In the genomic region with DNA sequence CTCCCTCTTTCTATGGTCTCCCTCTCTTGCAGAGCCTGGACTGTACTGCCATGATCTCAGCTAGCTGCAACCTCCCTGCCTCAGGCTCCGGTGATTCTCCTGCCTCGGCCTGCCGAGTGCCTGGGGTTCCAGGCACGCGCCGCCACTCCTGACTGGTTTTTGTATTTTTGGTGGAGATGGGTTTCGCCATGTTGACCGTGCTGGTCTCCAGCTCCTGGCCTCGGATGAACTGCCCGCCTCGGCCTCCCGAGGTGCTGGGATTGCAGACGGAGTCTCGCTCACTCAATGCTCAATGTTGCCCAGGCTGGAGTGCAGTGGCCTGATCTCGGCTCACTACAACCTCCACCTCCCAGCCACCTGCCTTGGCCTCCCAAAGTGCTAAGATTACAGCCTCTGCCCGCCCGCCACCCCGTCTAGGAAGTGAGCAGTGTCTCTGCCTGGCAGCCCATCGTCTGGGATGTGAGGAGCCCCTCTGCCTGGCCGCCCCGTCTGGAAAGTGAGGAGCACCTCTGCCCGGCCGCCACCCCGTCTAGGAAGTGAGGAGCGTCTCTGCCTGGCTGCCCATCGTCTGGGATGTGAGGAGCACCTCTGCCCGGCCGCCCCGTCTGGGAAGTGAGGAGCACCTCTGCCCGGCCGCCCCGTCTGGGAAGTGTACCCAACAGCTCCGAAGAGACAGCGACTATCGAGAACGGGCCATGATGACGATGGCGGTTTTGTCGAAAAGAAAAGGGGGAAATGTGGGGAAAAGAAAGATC, we compare ENCODE assay signal across 5 cellular contexts. TPM values are rescaled to one million over a fixed set of nuclear protein-coding genes. Genes with fewer than 3 reads are reported as not detected.
DNase-seq lines count a peak whose midpoint lies in the region; ATAC-seq, FAIRE-seq and TF ChIP-seq lines count a peak whose summit lies in the region.
"Not testable (repeated sequence)": the region's sequence is repeated elsewhere in the genome, so short reads cannot be mapped to it uniquely, and the experiment has no call there.

No MANE protein-coding gene starts in this region.

- FAIRE-seq in HepG2 (lab: Jason Lieb, UNC) = not testable (repeated sequence)

- intact Hi-C loops in Caco-2 (cut with micrococcal nuclease; ENCODE audit: unreplicated experiment); HepG2 (cut with micrococcal nuclease; ENCODE audit: unreplicated experiment): not testable (repeated sequence)

- H3K36me3 Mint-ChIP-seq in Caco-2 (ENCODE audit: insufficient read depth, unreplicated experiment) (peaks cover 30% of the 10 kb centered on the region), glutamatergic neuron (ENCODE audit: unreplicated experiment) (peaks cover 21% of the 10 kb centered on the region), progenitor cell of endocrine pancreas (ENCODE audit: insufficient read depth) (peaks cover 31% of the 10 kb centered on the region)
- H3K36me3 Mint-ChIP-seq in stimulated activated naive CD8-positive, alpha-beta T cell treated with anti-CD3 and anti-CD28 coated beads, Interleukin-15, Interleukin-2, amounts not matched to agents 100 ng/mL and 50 ng/mL, for 24 hours (ENCODE audit: low read depth) = peaks cover 25% of the 10 kb centered on the region

- not testable (repeated sequence) for H2AFZ ChIP-seq in HepG2 (ENCODE audit: low read length)

- H3K4me3 Mint-ChIP-seq in Caco-2 (ENCODE audit: unreplicated experiment); progenitor cell of endocrine pancreas (ENCODE audit: low read depth); stimulated activated naive CD8-positive, alpha-beta T cell treated with anti-CD3 and anti-CD28 coated beads, Interleukin-15, Interleukin-2, amounts not matched to agents 100 ng/mL and 50 ng/mL, for 24 hours: not testable (repeated sequence)
- H3K4me3 Mint-ChIP-seq in glutamatergic neuron (ENCODE audit: unreplicated experiment) = peak overlapping the region; percentile 7

- TF ChIP-seq EP300 in HepG2 (IDR thresholded peaks at IDR 0.05; ENCODE audit: low read depth in 2 of 2, low read length in 2 of 2); HepG2 (CRISPR knock-in tag; IDR thresholded peaks at IDR 0.05; ENCODE audit: borderline replicate concordance): not testable (repeated sequence)

- not testable (repeated sequence) for DNase-seq in Caco-2; glutamatergic neuron; HepG2 (ENCODE audit: low spot score); progenitor cell of endocrine pancreas (ENCODE audit: low spot score, unreplicated experiment)

- not testable (repeated sequence) for H3K27me3 ChIP-seq in Caco-2 (replicated peaks; ENCODE audit: control insufficient read depth, insufficient read depth, low read length); HepG2 (ENCODE audit: control insufficient read depth in 1 of 2, insufficient read depth in 2 of 2, low read length in 2 of 2)

- CTCF ChIA-PET in Caco-2 (lab: Charles Lee); HepG2 (lab: Yijun Ruan, JAX; ENCODE audit: low intra/inter-chr PET ratio, low total read pairs): not testable (repeated sequence)

- ATAC-seq in HepG2 = not testable (repeated sequence)

- H3K9me3 Mint-ChIP-seq in Caco-2 (ENCODE audit: unreplicated experiment) (peaks cover 15% of the 10 kb centered on the region), progenitor cell of endocrine pancreas (ENCODE audit: low read depth) (peaks cover 19% of the 10 kb centered on the region)
- H3K9me3 Mint-ChIP-seq in glutamatergic neuron (ENCODE audit: unreplicated experiment); stimulated activated naive CD8-positive, alpha-beta T cell treated with anti-CD3 and anti-CD28 coated beads, Interleukin-15, Interleukin-2, amounts not matched to agents 100 ng/mL and 50 ng/mL, for 24 hours: not testable (repeated sequence)

- not testable (repeated sequence) for H3K27ac ChIP-seq in HepG2 (ENCODE audit: extremely low read length, insufficient read depth, low read length)

- TF ChIP-seq POLR2A in HepG2 (IDR thresholded peaks at IDR 0.05; ENCODE audit: insufficient read depth in 1 of 2, low read depth in 2 of 2, low read length in 2 of 2) = not testable (repeated sequence)

- not testable (repeated sequence) for H3K27me3 Mint-ChIP-seq in Caco-2 (ENCODE audit: insufficient read depth, unreplicated experiment); glutamatergic neuron (ENCODE audit: unreplicated experiment); progenitor cell of endocrine pancreas; stimulated activated naive CD8-positive, alpha-beta T cell treated with anti-CD3 and anti-CD28 coated beads, Interleukin-15, Interleukin-2, amounts not matched to agents 100 ng/mL and 50 ng/mL, for 24 hours

- in situ Hi-C loops in HepG2 (cut with HindIII; ENCODE audit: extremely low pct_ligation_motif_present, low pct_unique_long_range_greater_than_20kb) = not testable (repeated sequence)

- WGBS in HepG2 (ENCODE audit: low lambda C conversion rate) = 91% methylated on average over 38 of the region's 39 CpGs

- not testable (repeated sequence) for H3K4me2 ChIP-seq in HepG2 (ENCODE audit: low read depth, low read length)

- peaks cover 12% of the 10 kb centered on the region for H3K79me2 ChIP-seq in HepG2 (ENCODE audit: insufficient read depth, low read length)

- TF ChIP-seq CTCF in Caco-2 (IDR thresholded peaks at IDR 0.05; ENCODE audit: insufficient read depth in 1 of 2, low read depth in 1 of 2, low read length in 1 of 2, severe bottlenecking in 1 of 2, unreplicated experiment in 1 of 2); glutamatergic neuron (IDR thresholded peaks at IDR 0.05; ENCODE audit: partially characterized antibody, unreplicated experiment); HepG2 (CRISPR knock-in tag; IDR thresholded peaks at IDR 0.05); progenitor cell of endocrine pancreas (IDR thresholded peaks at IDR 0.05; ENCODE audit: unreplicated experiment): not testable (repeated sequence)

- not testable (repeated sequence) for H3K9me3 ChIP-seq in Caco-2; HepG2 (ENCODE audit: low read length)

- H4K20me1 ChIP-seq in HepG2 (ENCODE audit: insufficient read depth, low read length) = not testable (repeated sequence)

- BruUV-seq in Caco-2 (replicated peaks; lab: Mats Ljungman, UMichigan); HepG2 (replicated peaks; lab: Mats Ljungman, UMichigan): not testable (repeated sequence)

- POLR2A ChIA-PET in Caco-2 (lab: Charles Lee); HepG2 (lab: Yijun Ruan, JAX): not testable (repeated sequence)

- not testable (repeated sequence) for H3K36me3 ChIP-seq in Caco-2 (ENCODE audit: control insufficient read depth, insufficient read depth, low read length); HepG2 (replicated peaks in 1 of 2; ENCODE audit: control insufficient read depth in 1 of 2, insufficient read depth in 2 of 2, low read length in 2 of 2)

- H3K4me3 ChIP-seq in Caco-2 (ENCODE audit: low read depth, low read length); HepG2 (replicated peaks in 1 of 3; ENCODE audit: insufficient read depth in 1 of 3, low read depth in 2 of 3, low read length in 3 of 3): not testable (repeated sequence)

- peak overlapping the region; percentile 81 for H3K27ac Mint-ChIP-seq in Caco-2 (ENCODE audit: unreplicated experiment)
- peak overlapping the region; percentile 95 for H3K27ac Mint-ChIP-seq in glutamatergic neuron (ENCODE audit: unreplicated experiment)
- H3K27ac Mint-ChIP-seq in progenitor cell of endocrine pancreas = peak overlapping the region; percentile 84
- peak overlapping the region; percentile 34 for H3K27ac Mint-ChIP-seq in stimulated activated naive CD8-positive, alpha-beta T cell treated with anti-CD3 and anti-CD28 coated beads, Interleukin-15, Interleukin-2, amounts not matched to agents 100 ng/mL and 50 ng/mL, for 24 hours

- peaks cover 43% of the 10 kb centered on the region for H3K4me1 ChIP-seq in Caco-2
- H3K4me1 ChIP-seq in HepG2 (ENCODE audit: insufficient read depth, low read length) = peaks cover 39% of the 10 kb centered on the region

- not testable (repeated sequence) for H3K9ac ChIP-seq in HepG2 (ENCODE audit: insufficient read depth, low read depth, low read length)

- peaks cover 28% of the 10 kb centered on the region for H3K4me1 Mint-ChIP-seq in Caco-2 (ENCODE audit: low read depth, unreplicated experiment)
- H3K4me1 Mint-ChIP-seq in glutamatergic neuron (ENCODE audit: low read depth, unreplicated experiment) = peaks cover 18% of the 10 kb centered on the region
- peaks cover 15% of the 10 kb centered on the region for H3K4me1 Mint-ChIP-seq in progenitor cell of endocrine pancreas (ENCODE audit: low read depth)
- peaks cover 28% of the 10 kb centered on the region for H3K4me1 Mint-ChIP-seq in stimulated activated naive CD8-positive, alpha-beta T cell treated with anti-CD3 and anti-CD28 coated beads, Interleukin-15, Interleukin-2, amounts not matched to agents 100 ng/mL and 50 ng/mL, for 24 hours (ENCODE audit: low read depth)

- TF ChIP-seq RAD21 in HepG2 (CRISPR knock-in tag; IDR thresholded peaks at IDR 0.05) = not testable (repeated sequence)

RNA-seq across cellular contexts. Expression of gene SCAPER, which starts 5.8 kb away (rescaled TPM):
- 24.6 and 28.3 TPM in 2 replicates for total RNA-seq in Caco-2 (2022)
- total RNA-seq in glutamatergic neuron (ENCODE audit: unreplicated experiment) = 58.0 TPM
- total RNA-seq in HepG2 (2016; rRNA removed; fragmentation: Illumina TruSeq; extraction: Trizol) = 7.6 and 10.5 TPM in 2 replicates
- 6.6 and 9.4 TPM in 2 replicates for total RNA-seq in HepG2 (2016; cell fraction: cytosol; rRNA removed; fragmentation: Illumina TruSeq; extraction: Trizol; ENCODE audit: low read depth)
- total RNA-seq in HepG2 (2016; cell fraction: insoluble cytoplasmic fraction; rRNA removed; fragmentation: Illumina TruSeq; extraction: Trizol) = 8.7 and 9.2 TPM in 2 replicates
- 4.7 and 6.7 TPM in 2 replicates for total RNA-seq in HepG2 (2016; cell fraction: membrane; rRNA removed; fragmentation: Illumina TruSeq; extraction: Trizol)
- 25.1 and 30.0 TPM in 2 replicates for total RNA-seq in HepG2 (2016; cell fraction: nucleus; rRNA removed; fragmentation: Illumina TruSeq; extraction: Trizol)
- 4.3 and 4.5 TPM in 2 replicates for polyA plus RNA-seq in HepG2 (2011; rRNA removed)
- polyA plus RNA-seq in HepG2 (2011; cell fraction: cytosol; rRNA removed) = 2.7 and 3.3 TPM in 2 replicates
- 2.9 and 6.5 TPM in 2 replicates for polyA plus RNA-seq in HepG2 (2011; cell fraction: nucleus; rRNA removed)
- 6.4 and 7.5 TPM in 2 replicates for polyA plus RNA-seq in HepG2 (2012)
- polyA plus RNA-seq in HepG2 (2016; cell fraction: cytosol; fragmentation: Illumina TruSeq; extraction: Trizol; ENCODE audit: low read depth) = 0.32 and 0.43 TPM in 2 replicates
- polyA plus RNA-seq in HepG2 (2016; cell fraction: insoluble cytoplasmic fraction; fragmentation: Illumina TruSeq; extraction: Trizol; ENCODE audit: low read depth) = 6.7 and 7.6 TPM in 2 replicates
- polyA plus RNA-seq in HepG2 (2016; cell fraction: membrane; fragmentation: Illumina TruSeq; extraction: Trizol; ENCODE audit: low read depth) = 0.85 and 2.0 TPM in 2 replicates
- 6.0 and 6.4 TPM in 2 replicates for polyA plus RNA-seq in HepG2 (2016; cell fraction: nucleus; fragmentation: Illumina TruSeq; extraction: Trizol; ENCODE audit: insufficient read depth, low read depth)
- polyA minus RNA-seq in HepG2 (2011; rRNA and poly(A)+ RNA removed; ENCODE audit: low replicate concordance) = 4.5 and 5.0 TPM in 2 replicates
- polyA minus RNA-seq in HepG2 (2011; cell fraction: cytosol; rRNA and poly(A)+ RNA removed) = 5.5 and 6.4 TPM in 2 replicates
- polyA minus RNA-seq in HepG2 (2011; cell fraction: nucleus; rRNA and poly(A)+ RNA removed) = 36.1 and 39.0 TPM in 2 replicates
- 43.1 and 43.3 TPM in 2 replicates for total RNA-seq in progenitor cell of endocrine pancreas

RNA-seq across cellular contexts. Expression of gene RCN2, which starts 32.2 kb away (rescaled TPM):
- total RNA-seq in Caco-2 (2022) = 72.8 and 73.7 TPM in 2 replicates
- total RNA-seq in glutamatergic neuron (ENCODE audit: unreplicated experiment) = 137 TPM
- total RNA-seq in HepG2 (2016; rRNA removed; fragmentation: Illumina TruSeq; extraction: Trizol) = 62.3 and 89.0 TPM in 2 replicates
- 38.4 and 44.7 TPM in 2 replicates for total RNA-seq in HepG2 (2016; cell fraction: cytosol; rRNA removed; fragmentation: Illumina TruSeq; extraction: Trizol; ENCODE audit: low read depth)
- total RNA-seq in HepG2 (2016; cell fraction: insoluble cytoplasmic fraction; rRNA removed; fragmentation: Illumina TruSeq; extraction: Trizol) = 61.6 and 95.0 TPM in 2 replicates
- total RNA-seq in HepG2 (2016; cell fraction: membrane; rRNA removed; fragmentation: Illumina TruSeq; extraction: Trizol) = 74.7 and 94.1 TPM in 2 replicates
- total RNA-seq in HepG2 (2016; cell fraction: nucleus; rRNA removed; fragmentation: Illumina TruSeq; extraction: Trizol) = 78.6 and 95.6 TPM in 2 replicates
- 57.4 and 84.4 TPM in 2 replicates for polyA plus RNA-seq in HepG2 (2011; rRNA removed)
- polyA plus RNA-seq in HepG2 (2011; cell fraction: cytosol; rRNA removed) = 33.0 and 44.7 TPM in 2 replicates
- 16.7 and 20.6 TPM in 2 replicates for polyA plus RNA-seq in HepG2 (2011; cell fraction: nucleus; rRNA removed)
- 42.9 and 56.2 TPM in 2 replicates for polyA plus RNA-seq in HepG2 (2012)
- 79.6 and 84.5 TPM in 2 replicates for polyA plus RNA-seq in HepG2 (2016; cell fraction: cytosol; fragmentation: Illumina TruSeq; extraction: Trizol; ENCODE audit: low read depth)
- 90.9 and 101 TPM in 2 replicates for polyA plus RNA-seq in HepG2 (2016; cell fraction: insoluble cytoplasmic fraction; fragmentation: Illumina TruSeq; extraction: Trizol; ENCODE audit: low read depth)
- 107 and 109 TPM in 2 replicates for polyA plus RNA-seq in HepG2 (2016; cell fraction: membrane; fragmentation: Illumina TruSeq; extraction: Trizol; ENCODE audit: low read depth)
- polyA plus RNA-seq in HepG2 (2016; cell fraction: nucleus; fragmentation: Illumina TruSeq; extraction: Trizol; ENCODE audit: insufficient read depth, low read depth) = 183 and 188 TPM in 2 replicates
- 4.9 and 5.6 TPM in 2 replicates for polyA minus RNA-seq in HepG2 (2011; rRNA and poly(A)+ RNA removed; ENCODE audit: low replicate concordance)
- polyA minus RNA-seq in HepG2 (2011; cell fraction: cytosol; rRNA and poly(A)+ RNA removed) = 27.7 and 30.6 TPM in 2 replicates
- 18.3 and 20.5 TPM in 2 replicates for polyA minus RNA-seq in HepG2 (2011; cell fraction: nucleus; rRNA and poly(A)+ RNA removed)
- 232 and 236 TPM in 2 replicates for total RNA-seq in progenitor cell of endocrine pancreas

Comparison
In these comparisons a context has a peak if more than half of its experiments do, and no peak if none do; other contexts are left out.
1. H3K27ac Mint-ChIP-seq: peak in every context shown above with its lines; median percentile 95 in glutamatergic neuron; 84 in progenitor cell of endocrine pancreas; 81 in Caco-2; 34 in stimulated activated naive CD8-positive, alpha-beta T cell treated with anti-CD3 and anti-CD28 coated beads, Interleukin-15, Interleukin-2, amounts not matched to agents 100 ng/mL and 50 ng/mL, for 24 hours.